ENCODE assay signal across 10 cellular contexts in genomic region chr11:74849525-74850391, GRCh38.
DNase-seq lines count a peak whose midpoint lies in the region; TF ChIP-seq lines count a peak whose summit lies in the region.
"Had no signal": no experiment of that assay in that cellular context is flagged by ENCODE, and none has a peak within 500 bp of the region (broad histone marks: within the 10 kb centered on the region; RNA-seq: fewer than 3 reads in every experiment).

No MANE protein-coding gene starts in this region.

- TF ChIP-seq CTCF in choroid plexus epithelial cell (conservative IDR thresholded peaks at IDR 0.05; ENCODE audit: low read depth, low read length) (no peak), WERI-Rb-1 (IDR thresholded peaks at IDR 0.05; ENCODE audit: low read depth, low read length) (no peak)

- H3K4ac ChIP-seq in mesendoderm (ENCODE audit: low read depth, low read length): no peak overlapping the region

- no peak overlapping the region for H4K8ac ChIP-seq in mesendoderm (ENCODE audit: low read depth, low read length)

- no peaks in the 10 kb centered on the region for H3K79me1 ChIP-seq in mesendoderm (ENCODE audit: low read length)

- H3K9ac ChIP-seq in BLaER1 treated with 17β-estradiol and CSF1 and Interleukin-3, amounts not matched to agents 10 nM and 100 nM: no peak overlapping the region
- no peak overlapping the region for H3K9ac ChIP-seq in mesendoderm (ENCODE audit: low read length)

- no peak overlapping the region for H2BK5ac ChIP-seq in mesendoderm (ENCODE audit: low read length)

- peaks cover 65 to 88% (median 74%) of the 10 kb centered on the region in 11 experiments for H3K36me3 ChIP-seq in BLaER1 treated with 17β-estradiol and CSF1 and Interleukin-3, amounts not matched to agents 10 nM and 100 nM
- H3K36me3 ChIP-seq in mesendoderm (ENCODE audit: control insufficient read depth, insufficient read depth, low read length) (peaks cover 1% of the 10 kb centered on the region), WERI-Rb-1 (peaks cover 45% of the 10 kb centered on the region)

- no peaks in the 10 kb centered on the region for H3K27me3 ChIP-seq in BLaER1 treated with 17β-estradiol and CSF1 and Interleukin-3, amounts not matched to agents 10 nM and 100 nM
- H3K27me3 ChIP-seq in mesendoderm (ENCODE audit: insufficient read depth, low read length, poor library complexity) (no peaks in the 10 kb centered on the region), WERI-Rb-1 (ENCODE audit: insufficient read depth, low read depth, severe bottlenecking) (no peaks in the 10 kb centered on the region)

- peaks cover 0 to 7% (median 0%) of the 10 kb centered on the region in 11 experiments; a peak in 1 of 22 replicates for H3K9me3 ChIP-seq in BLaER1 treated with 17β-estradiol and CSF1 and Interleukin-3, amounts not matched to agents 10 nM and 100 nM (replicated peaks in 1 of 11)
- H3K9me3 ChIP-seq in WERI-Rb-1 (ENCODE audit: severe bottlenecking): no peaks in the 10 kb centered on the region

- no peaks in the 10 kb centered on the region for H3K79me2 ChIP-seq in mesendoderm (ENCODE audit: control insufficient read depth, insufficient read depth, low read length)

- no peak overlapping the region for H2BK120ac ChIP-seq in mesendoderm (ENCODE audit: low read depth, low read length)

- H2BK15ac ChIP-seq in mesendoderm (replicated peaks; ENCODE audit: low read depth): no peak overlapping the region

- H3K4me2 ChIP-seq in BLaER1 treated with 17β-estradiol and CSF1 and Interleukin-3, amounts not matched to agents 10 nM and 100 nM: peak overlapping the region in 10 of 11 experiments; percentile 15 to 57 (median 36); a peak in 18 of 22 replicates
- no peak overlapping the region for H3K4me2 ChIP-seq in mesendoderm (ENCODE audit: low read length)

- H3K4me3 ChIP-seq in BLaER1 treated with 17β-estradiol and CSF1 and Interleukin-3, amounts not matched to agents 10 nM and 100 nM: no peak overlapping the region
- no peak overlapping the region for H3K4me3 ChIP-seq in choroid plexus epithelial cell (ENCODE audit: low read depth, low read length)
- no peak overlapping the region for H3K4me3 ChIP-seq in mesendoderm (ENCODE audit: low read length)
- no peak overlapping the region for H3K4me3 ChIP-seq in WERI-Rb-1 (ENCODE audit: low read depth, low read length)
- H3K4me3 ChIP-seq: lung had no signal

- peak overlapping the region; percentile 28 for H3K56ac ChIP-seq in mesendoderm (ENCODE audit: low read length)

- H4K5ac ChIP-seq in mesendoderm (ENCODE audit: low read length): no peak overlapping the region

- H3K27ac ChIP-seq in BLaER1 treated with 17β-estradiol and CSF1 and Interleukin-3, amounts not matched to agents 10 nM and 100 nM: peak overlapping the region in 6 of 11 experiments; percentile 6 to 18 (median 12); a peak in 4 of 22 replicates
- H3K27ac ChIP-seq in mesendoderm (ENCODE audit: low read depth, low read length): peak overlapping the region; percentile 38
- no peak overlapping the region for H3K27ac ChIP-seq in WERI-Rb-1

- DNase-seq in LHCN-M2 (ENCODE audit: low read depth) (peak; percentile 95), choroid plexus epithelial cell (ENCODE audit: low read depth) (peak; percentile 52), mesendoderm (peak; percentile 92), COR-L47 (lab: John Stamatoyannopoulos, UW) (no peak), activated gamma-delta T cell treated with Interleukin-2 at 50 U/mL for 16 hours (no peak), WERI-Rb-1 (no peak), HT-29 (ENCODE audit: low spot score) (no peak)
- DNase-seq: NCI-H524 treated with DMSO at 0.1 percent for 48 hours had no signal

- H3K18ac ChIP-seq in mesendoderm (ENCODE audit: low read length): no peak overlapping the region

- H3K4me1 ChIP-seq in BLaER1 treated with 17β-estradiol and CSF1 and Interleukin-3, amounts not matched to agents 10 nM and 100 nM: peaks cover 24 to 42% (median 38%) of the 10 kb centered on the region in 10 experiments
- H3K4me1 ChIP-seq in mesendoderm (ENCODE audit: control insufficient read depth, low read depth, low read length): peaks cover 6% of the 10 kb centered on the region

- WGBS in mesendoderm (ENCODE audit: extremely low coverage, insufficient coverage, low lambda C conversion rate): no CpG with 5 or more reads among the region's 7 CpGs

- no peak overlapping the region for H2AK5ac ChIP-seq in mesendoderm (ENCODE audit: low read length)

- no peak overlapping the region for H3K23ac ChIP-seq in mesendoderm (ENCODE audit: low read length)

- peaks cover 0 to 14% (median 0%) of the 10 kb centered on the region in 11 experiments; a peak in 3 of 22 replicates for H4K20me1 ChIP-seq in BLaER1 treated with 17β-estradiol and CSF1 and Interleukin-3, amounts not matched to agents 10 nM and 100 nM

Comparison
In these comparisons a context has a peak if more than half of its experiments do, and no peak if none do; other contexts are left out.
1. DNase-seq: peak in LHCN-M2 (single experiment), choroid plexus epithelial cell (single experiment) and mesendoderm (single experiment); none in COR-L47 (single experiment), activated gamma-delta T cell treated with Interleukin-2 at 50 U/mL for 16 hours (single experiment), WERI-Rb-1 (single experiment) and HT-29 (single experiment).